In genomic region chr9:115164511-115164974, GRCh38 we compare ENCODE assay signal across 9 cellular contexts.
A peak's percentile ranks its signal among the peaks of the same experiment; 100 is the strongest.
DNase-seq lines count a peak whose midpoint lies in the region; ATAC-seq, FAIRE-seq and TF ChIP-seq lines count a peak whose summit lies in the region.
"Had no signal": no experiment of that assay in that cellular context is flagged by ENCODE, and none has a peak within 500 bp of the region (broad histone marks: within the 10 kb centered on the region; RNA-seq: fewer than 3 reads in every experiment).

No MANE protein-coding gene starts in this region.

- ATAC-seq in HG03469 (IDR thresholded peaks at IDR 0.05; ENCODE audit: unreplicated experiment) = no peak

- TF ChIP-seq CTCF in fibroblast of mammary gland (conservative IDR thresholded peaks at IDR 0.05; ENCODE audit: control insufficient read depth, insufficient read depth, low read depth, low read length) (no peak), GM20000 (IDR thresholded peaks at IDR 0.05; ENCODE audit: extremely low read depth, missing control alignments) (no peak)

- DNase-seq in H54 (ENCODE audit: insufficient read length, low spot score) (peak; percentile 63), NCI-H524 treated with DMSO at 0.1 percent for 48 hours (lab: John Stamatoyannopoulos, UW) (peak; percentile 93), fibroblast of mammary gland (ENCODE audit: low read depth) (peak; percentile 19), putamen (ENCODE audit: low spot score) (peak; percentile 79), GM20000 (ENCODE audit: low spot score) (no peak), NCI-H2196 (lab: John Stamatoyannopoulos, UW; ENCODE audit: unreplicated experiment) (no peak), hepatic stellate cell (ENCODE audit: low spot score) (no peak)
- DNase-seq: activated CD4-positive, alpha-beta T cell treated with anti-CD3 and anti-CD28 coated beads for 4 hours had no signal

- no peak overlapping the region for H3K4me3 ChIP-seq in fibroblast of mammary gland (ENCODE audit: control insufficient read depth, low read depth, low read length)

- FAIRE-seq in H54 (lab: Jason Lieb, UNC) = peak; percentile 96

- no peak for TF ChIP-seq POLR2A in H54 (IDR thresholded peaks at IDR 0.05; ENCODE audit: low read depth, low read length)

Comparison
In these comparisons a context has a peak if more than half of its experiments do, and no peak if none do; other contexts are left out.
1. DNase-seq: peak in H54 (single experiment), NCI-H524 treated with DMSO at 0.1 percent for 48 hours (single experiment), fibroblast of mammary gland (single experiment) and putamen (single experiment); none in GM20000 (single experiment), NCI-H2196 (single experiment) and hepatic stellate cell (single experiment).